2 cellular contexts compared by ENCODE assay signal in the genomic region with DNA sequence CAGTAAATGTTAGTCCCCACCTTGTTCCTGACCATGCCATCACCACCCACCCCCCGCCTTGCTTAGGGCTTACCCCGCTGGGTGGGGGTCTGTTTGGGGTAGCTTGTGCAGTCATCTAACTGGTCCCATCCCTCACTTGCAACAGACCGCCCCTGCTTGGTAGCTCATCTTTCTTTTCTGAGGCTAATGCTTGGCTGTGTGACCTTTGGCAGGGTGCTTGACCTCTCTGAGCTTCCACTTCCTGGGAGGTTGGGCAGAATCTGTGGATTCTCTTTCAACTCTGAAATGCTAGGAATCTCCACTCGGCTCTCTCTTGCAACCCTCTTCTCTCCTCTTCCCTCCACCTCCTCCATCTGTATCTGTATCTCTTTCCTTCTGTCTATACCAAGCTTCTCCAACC.
TF ChIP-seq lines count a peak whose summit lies in the region.

No MANE protein-coding gene starts in this region.

TF ChIP-seq in HepG2, 621 proteins besides CTCF, POLR2A, EP300 and RAD21:
- no peak for TF ChIP-seq SATB2 (CRISPR knock-in tag; IDR thresholded peaks at IDR 0.05)
- TF ChIP-seq SNRNP70 (IDR thresholded peaks at IDR 0.05; ENCODE audit: low read depth, low read length), result no peak
- peak; percentile 27 for TF ChIP-seq ZFP36 (IDR thresholded peaks at IDR 0.05; ENCODE audit: borderline replicate concordance, low read depth, low read length, partially characterized antibody)
- no peak for TF ChIP-seq JUNB (CRISPR knock-in tag; IDR thresholded peaks at IDR 0.05; ENCODE audit: borderline replicate concordance)
- TF ChIP-seq ZMYM3 (CRISPR knock-in tag; IDR thresholded peaks at IDR 0.05), result peak; percentile 67
- TF ChIP-seq ZNF713 (CRISPR knock-in tag; IDR thresholded peaks at IDR 0.05), result no peak
- TF ChIP-seq RARA (CRISPR knock-in tag; IDR thresholded peaks at IDR 0.05), result no peak
- peak; percentile 99 for TF ChIP-seq ZNF768 (CRISPR knock-in tag; IDR thresholded peaks at IDR 0.05)

TF ChIP-seq in H1, 55 proteins besides CTCF, POLR2A, EP300 and RAD21:
- TF ChIP-seq ASH2L (IDR thresholded peaks at IDR 0.05; ENCODE audit: low read length) (no peak), KDM1A (IDR thresholded peaks at IDR 0.05; ENCODE audit: borderline replicate concordance, low read length) (peak; percentile 84; the same call in 1 of the 2 replicates)
